ENCODE assay signal across 1 cellular context in genomic region chr5:170508660-170509322, GRCh38.
TF ChIP-seq lines count a peak whose summit lies in the region.

No MANE protein-coding gene starts in this region.

TF ChIP-seq in H1, 55 proteins besides CTCF, POLR2A, EP300 and RAD21:
- TF ChIP-seq CBX8 (IDR thresholded peaks at IDR 0.05; ENCODE audit: borderline replicate concordance, low read depth, low read length) = no peak
- TF ChIP-seq KDM1A (IDR thresholded peaks at IDR 0.05; ENCODE audit: borderline replicate concordance, low read length) = no peak
- TF ChIP-seq TBP (IDR thresholded peaks at IDR 0.05; ENCODE audit: low read depth, low read length) = no peak
- no peak for TF ChIP-seq CHD1 (IDR thresholded peaks at IDR 0.05; ENCODE audit: low read depth, low read length)
- TF ChIP-seq TEAD4 (IDR thresholded peaks at IDR 0.05; ENCODE audit: low read depth, low read length) = 0 out of 2 replicates have a peak, but pooled peaks have one; percentile 35
